Comparison of ENCODE assay signal across 15 cellular contexts in genomic region chr22:32579533-32580220, GRCh38.
A peak's percentile ranks its signal among the peaks of the same experiment; 100 is the strongest.
DNase-seq lines count a peak whose midpoint lies in the region; ATAC-seq and TF ChIP-seq lines count a peak whose summit lies in the region.
"Had no signal": no experiment of that assay in that cellular context is flagged by ENCODE, and none has a peak within 500 bp of the region (broad histone marks: within the 10 kb centered on the region; RNA-seq: fewer than 3 reads in every experiment).

No MANE protein-coding gene starts in this region.

- H3K9ac ChIP-seq in adipocyte (ENCODE audit: low read length) = no peak overlapping the region
- H3K9ac ChIP-seq in neural progenitor cell = no peak overlapping the region

- DNase-seq in EL = peak; percentile 77
- DNase-seq in adipocyte (ENCODE audit: low read depth) = peak; percentile 76
- peak in 3 of 5 donors; percentile 16 to 79 (median 36) for DNase-seq in heart left ventricle
- no peak for DNase-seq in neural progenitor cell (ENCODE audit: low spot score)
- DNase-seq in CD4-positive, alpha-beta T cell = no peak
- no peak for DNase-seq in immature natural killer cell
- no peak for DNase-seq in effector CD8-positive, alpha-beta T cell (lab: John Stamatoyannopoulos, UW)
- no peak for DNase-seq in SKM-1 treated with dmso at 0.1 percent for 144 hours (lab: John Stamatoyannopoulos, UW; ENCODE audit: unreplicated experiment)
- DNase-seq: activated CD4-positive, alpha-beta T cell treated with anti-CD3 and anti-CD28 coated beads, Interleukin-2, amount 50 U/mL, for 1 hour; body of pancreas; NCI-H2171 treated with DMSO at 0.1 percent for 48 hours; T-cell had no signal

- H3K4me2 ChIP-seq in neural progenitor cell = no peak overlapping the region

- ATAC-seq in heart left ventricle = peak; percentile 68 to 94 (median 80)
- ATAC-seq in CD4-positive, alpha-beta T cell (ENCODE audit: poor library complexity) = no peak
- ATAC-seq: body of pancreas, T-cell had no signal

- no peaks in the 10 kb centered on the region for H3K36me3 ChIP-seq in adipocyte (ENCODE audit: control insufficient read depth, insufficient read depth, low read length, severe bottlenecking)
- no peaks in the 10 kb centered on the region for H3K36me3 ChIP-seq in heart left ventricle
- H3K36me3 ChIP-seq in neural progenitor cell = no peaks in the 10 kb centered on the region
- H3K36me3 ChIP-seq: HAP-1 had no signal

- TF ChIP-seq POLR2A in heart left ventricle (IDR thresholded peaks at IDR 0.05) = no peak

- H3K27ac ChIP-seq in heart left ventricle (peak overlapping the region in 8 of 12 donors; percentile 24 to 62 (median 51)), neural progenitor cell (no peak overlapping the region)
- no peak overlapping the region for H3K27ac ChIP-seq in CD4-positive, alpha-beta T cell (ENCODE audit: low read depth, low read length)
- H3K27ac ChIP-seq: body of pancreas, psoas muscle had no signal

- peak overlapping the region; percentile 70 for H3K27ac Mint-ChIP-seq in neural progenitor cell
- H3K27ac Mint-ChIP-seq in CD4-positive, alpha-beta T cell = no peak overlapping the region
- H3K27ac Mint-ChIP-seq in immature natural killer cell = no peak overlapping the region
- H3K27ac Mint-ChIP-seq: stimulated activated naive CD8-positive, alpha-beta T cell treated with anti-CD3 and anti-CD28 coated beads, Interleukin-15, Interleukin-2, amounts not matched to agents 100 ng/mL and 50 ng/mL, for 24 hours; T-cell had no signal

- H3K4me1 ChIP-seq in adipocyte (ENCODE audit: control insufficient read depth, insufficient read depth, low read length) = peaks cover 31% of the 10 kb centered on the region
- peaks cover 0 to 17% (median 3%) of the 10 kb centered on the region in 12 donors for H3K4me1 ChIP-seq in heart left ventricle
- peaks cover 16% of the 10 kb centered on the region for H3K4me1 ChIP-seq in neural progenitor cell
- H3K4me1 ChIP-seq: body of pancreas, HAP-1, psoas muscle had no signal

- H3K4me3 ChIP-seq in adipocyte (ENCODE audit: low read length) (no peak overlapping the region), heart left ventricle (no peak overlapping the region), neural progenitor cell (no peak overlapping the region)
- H3K4me3 ChIP-seq: body of pancreas, HAP-1, psoas muscle had no signal

- H3K4me1 Mint-ChIP-seq in neural progenitor cell (peaks cover 17% of the 10 kb centered on the region), immature natural killer cell (no peaks in the 10 kb centered on the region)
- no peaks in the 10 kb centered on the region for H3K4me1 Mint-ChIP-seq in CD4-positive, alpha-beta T cell (ENCODE audit: low read depth)
- H3K4me1 Mint-ChIP-seq: T-cell had no signal

- H3K4me3 Mint-ChIP-seq in neural progenitor cell = peak overlapping the region; percentile 24
- no peak overlapping the region for H3K4me3 Mint-ChIP-seq in CD4-positive, alpha-beta T cell
- no peak overlapping the region for H3K4me3 Mint-ChIP-seq in immature natural killer cell
- H3K4me3 Mint-ChIP-seq: stimulated activated naive CD8-positive, alpha-beta T cell treated with anti-CD3 and anti-CD28 coated beads, Interleukin-15, Interleukin-2, amounts not matched to agents 100 ng/mL and 50 ng/mL, for 24 hours; T-cell had no signal

- H3K79me2 ChIP-seq in neural progenitor cell (ENCODE audit: low read depth) = no peaks in the 10 kb centered on the region

- CTCF ChIA-PET in CD4-positive, alpha-beta T cell (lab: Charles Lee) = no interaction called here

- no peaks in the 10 kb centered on the region for H4K20me1 ChIP-seq in neural progenitor cell (ENCODE audit: low read depth)

- POLR2A ChIA-PET in CD4-positive, alpha-beta T cell (lab: Charles Lee) = no interaction called here

- H3K9me3 Mint-ChIP-seq in neural progenitor cell (no peaks in the 10 kb centered on the region), immature natural killer cell (no peaks in the 10 kb centered on the region)
- H3K9me3 Mint-ChIP-seq in CD4-positive, alpha-beta T cell = no peaks in the 10 kb centered on the region
- H3K9me3 Mint-ChIP-seq: stimulated activated naive CD8-positive, alpha-beta T cell treated with anti-CD3 and anti-CD28 coated beads, Interleukin-15, Interleukin-2, amounts not matched to agents 100 ng/mL and 50 ng/mL, for 24 hours; T-cell had no signal

- 62 to 81% (median 71%) methylated on average over 7 of the region's 7 CpGs for WGBS in heart left ventricle, 4 donors

- H3K9me3 ChIP-seq in adipocyte (ENCODE audit: control insufficient read depth, low read length) (no peaks in the 10 kb centered on the region), heart left ventricle (peaks cover 0 to 10% (median 0%) of the 10 kb centered on the region in 12 donors), neural progenitor cell (ENCODE audit: low read depth) (no peaks in the 10 kb centered on the region)
- H3K9me3 ChIP-seq in CD4-positive, alpha-beta T cell (ENCODE audit: control insufficient read depth, low read length) = no peaks in the 10 kb centered on the region
- H3K9me3 ChIP-seq: body of pancreas, HAP-1, psoas muscle had no signal

- H3K36me3 Mint-ChIP-seq in neural progenitor cell (no peaks in the 10 kb centered on the region), immature natural killer cell (no peaks in the 10 kb centered on the region)
- H3K36me3 Mint-ChIP-seq in CD4-positive, alpha-beta T cell (ENCODE audit: low read depth) = no peaks in the 10 kb centered on the region
- H3K36me3 Mint-ChIP-seq: T-cell had no signal

- H3K27me3 Mint-ChIP-seq in neural progenitor cell (ENCODE audit: insufficient read depth, low read depth) (no peaks in the 10 kb centered on the region), immature natural killer cell (ENCODE audit: low read depth in 3 of 3) (peaks cover 0 to 3% (median 2%) of the 10 kb centered on the region in 3 donors)
- peaks cover 10% of the 10 kb centered on the region for H3K27me3 Mint-ChIP-seq in CD4-positive, alpha-beta T cell
- H3K27me3 Mint-ChIP-seq: stimulated activated naive CD8-positive, alpha-beta T cell treated with anti-CD3 and anti-CD28 coated beads, Interleukin-15, Interleukin-2, amounts not matched to agents 100 ng/mL and 50 ng/mL, for 24 hours had no signal

- intact Hi-C loops in heart left ventricle (cut with DNase I) = no loop called here
- intact Hi-C loops in CD4-positive, alpha-beta T cell (cut with DNase I, micrococcal nuclease) = no loop called here

- no peak overlapping the region for H2AFZ ChIP-seq in neural progenitor cell (replicated peaks)

- TF ChIP-seq CTCF in heart left ventricle (IDR thresholded peaks at IDR 0.05) (no peak), neural progenitor cell (IDR thresholded peaks at IDR 0.05) (no peak)
- TF ChIP-seq CTCF in CD4-positive, alpha-beta T cell (IDR thresholded peaks at IDR 0.05) = no peak

- H3K27me3 ChIP-seq in adipocyte (replicated peaks; ENCODE audit: control insufficient read depth, insufficient read depth, low read length) (no peaks in the 10 kb centered on the region), heart left ventricle (no peaks in the 10 kb centered on the region), neural progenitor cell (peaks cover 18% of the 10 kb centered on the region)
- H3K27me3 ChIP-seq in CD4-positive, alpha-beta T cell (ENCODE audit: control insufficient read depth, insufficient read depth, low read length) = no peaks in the 10 kb centered on the region
- H3K27me3 ChIP-seq: body of pancreas had no signal

- H3F3A ChIP-seq in neural progenitor cell (ENCODE audit: low read depth) = no peaks in the 10 kb centered on the region

Comparison
In these comparisons a context has a peak if more than half of its experiments do, and no peak if none do; other contexts are left out.
1. DNase-seq: peak in EL (single experiment), adipocyte (single experiment) and heart left ventricle (3 of 5); none in neural progenitor cell (single experiment), CD4-positive, alpha-beta T cell (0 of 10), immature natural killer cell (0 of 3), effector CD8-positive, alpha-beta T cell (single experiment) and SKM-1 treated with dmso at 0.1 percent for 144 hours (single experiment).
2. H3K27ac ChIP-seq: peak in heart left ventricle (8 of 12); none in neural progenitor cell (single experiment) and CD4-positive, alpha-beta T cell (single experiment).